ENCODE assay signal across 8 cellular contexts in genomic region chr2:176556383-176556782, GRCh38.
"Had no signal": no experiment of that assay in that cellular context is flagged by ENCODE, and none has a peak within 500 bp of the region (broad histone marks: within the 10 kb centered on the region; RNA-seq: fewer than 3 reads in every experiment).

No MANE protein-coding gene starts in this region.

- H3K4me3 ChIP-seq: GM23338, K562 had no signal

- FAIRE-seq: H1, H54, K562 had no signal

- H2AFZ ChIP-seq: GM23338 had no signal

- H3K4me3 Mint-ChIP-seq: GM23338, H9 had no signal

- DNase-seq: HCEC 1CT, IMR-90 had no signal

- H3K4me2 ChIP-seq: GM23338 had no signal

- H3K27ac Mint-ChIP-seq: GM23338, H9 had no signal

- H3K9me3 Mint-ChIP-seq: GM23338, H9 had no signal

- ATAC-seq: K562 had no signal

- H3K27ac ChIP-seq: HL-60 had no signal
